1 cellular context compared by ENCODE assay signal in genomic region chr14:35319509-35319908, GRCh38.
TF ChIP-seq lines count a peak whose summit lies in the region.

No MANE protein-coding gene starts in this region.

TF ChIP-seq in HepG2, 621 proteins besides CTCF, POLR2A, EP300 and RAD21:
- TF ChIP-seq ZNF331 (CRISPR knock-in tag; IDR thresholded peaks at IDR 0.05): no peak
- no peak for TF ChIP-seq IKZF4 (CRISPR knock-in tag; IDR thresholded peaks at IDR 0.05; ENCODE audit: borderline replicate concordance, low read depth, not compliant biosample characterization)
- TF ChIP-seq PAF1 (CRISPR knock-in tag; IDR thresholded peaks at IDR 0.05): peak; percentile 62; the same call in 1 of the 2 replicates
- TF ChIP-seq, protein P1, sequence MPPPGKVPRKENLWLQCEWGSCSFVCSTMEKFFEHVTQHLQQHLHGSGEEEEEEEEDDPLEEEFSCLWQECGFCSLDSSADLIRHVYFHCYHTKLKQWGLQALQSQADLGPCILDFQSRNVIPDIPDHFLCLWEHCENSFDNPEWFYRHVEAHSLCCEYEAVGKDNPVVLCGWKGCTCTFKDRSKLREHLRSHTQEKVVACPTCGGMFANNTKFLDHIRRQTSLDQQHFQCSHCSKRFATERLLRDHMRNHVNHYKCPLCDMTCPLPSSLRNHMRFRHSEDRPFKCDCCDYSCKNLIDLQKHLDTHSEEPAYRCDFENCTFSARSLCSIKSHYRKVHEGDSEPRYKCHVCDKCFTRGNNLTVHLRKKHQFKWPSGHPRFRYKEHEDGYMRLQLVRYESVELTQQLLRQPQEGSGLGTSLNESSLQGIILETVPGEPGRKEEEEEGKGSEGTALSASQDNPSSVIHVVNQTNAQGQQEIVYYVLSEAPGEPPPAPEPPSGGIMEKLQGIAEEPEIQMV (CRISPR knock-in tag; IDR thresholded peaks at IDR 0.05; ENCODE audit: low read depth): no peak
- TF ChIP-seq MAX (IDR thresholded peaks at IDR 0.05): no peak
- TF ChIP-seq ZNF629 (CRISPR knock-in tag; conservative IDR thresholded peaks at IDR 0.05): no peak
- TF ChIP-seq, protein P2, sequence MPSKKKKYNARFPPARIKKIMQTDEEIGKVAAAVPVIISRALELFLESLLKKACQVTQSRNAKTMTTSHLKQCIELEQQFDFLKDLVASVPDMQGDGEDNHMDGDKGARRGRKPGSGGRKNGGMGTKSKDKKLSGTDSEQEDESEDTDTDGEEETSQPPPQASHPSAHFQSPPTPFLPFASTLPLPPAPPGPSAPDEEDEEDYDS (CRISPR knock-in tag; IDR thresholded peaks at IDR 0.05): 0 out of 2 replicates have a peak, but pooled peaks have one; percentile 39
- TF ChIP-seq KLF16 (CRISPR knock-in tag; IDR thresholded peaks at IDR 0.05): 0 out of 4 replicates have a peak, but pooled peaks of 1 of the 2 experiments have one; percentile 18
- TF ChIP-seq RBM22 (optimal IDR thresholded peaks at IDR 0.05; ENCODE audit: low read length): peak; percentile 77
- no peak for TF ChIP-seq ZNF562 (CRISPR knock-in tag; IDR thresholded peaks at IDR 0.05; ENCODE audit: borderline replicate concordance)
- TF ChIP-seq, protein P3, sequence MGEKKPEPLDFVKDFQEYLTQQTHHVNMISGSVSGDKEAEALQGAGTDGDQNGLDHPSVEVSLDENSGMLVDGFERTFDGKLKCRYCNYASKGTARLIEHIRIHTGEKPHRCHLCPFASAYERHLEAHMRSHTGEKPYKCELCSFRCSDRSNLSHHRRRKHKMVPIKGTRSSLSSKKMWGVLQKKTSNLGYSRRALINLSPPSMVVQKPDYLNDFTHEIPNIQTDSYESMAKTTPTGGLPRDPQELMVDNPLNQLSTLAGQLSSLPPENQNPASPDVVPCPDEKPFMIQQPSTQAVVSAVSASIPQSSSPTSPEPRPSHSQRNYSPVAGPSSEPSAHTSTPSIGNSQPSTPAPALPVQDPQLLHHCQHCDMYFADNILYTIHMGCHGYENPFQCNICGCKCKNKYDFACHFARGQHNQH (CRISPR knock-in tag; IDR thresholded peaks at IDR 0.05): no peak
- peak; percentile 47 for TF ChIP-seq POLR2AphosphoS5 (IDR thresholded peaks at IDR 0.05; ENCODE audit: low read depth, low read length)
- no peak for TF ChIP-seq MEIS1 (CRISPR knock-in tag; IDR thresholded peaks at IDR 0.05; ENCODE audit: borderline replicate concordance)
- TF ChIP-seq TAF15 (IDR thresholded peaks at IDR 0.05; ENCODE audit: low read depth, low read length, poor library complexity, severe bottlenecking): no peak
- no peak for TF ChIP-seq SP4 (CRISPR knock-in tag; IDR thresholded peaks at IDR 0.05)
- TF ChIP-seq ZNF354B (CRISPR knock-in tag; IDR thresholded peaks at IDR 0.05): 0 out of 2 replicates have a peak, but pooled peaks have one; percentile 63
- 0 out of 2 replicates have a peak, but pooled peaks have one; percentile 10 for TF ChIP-seq ATF1 (CRISPR knock-in tag; IDR thresholded peaks at IDR 0.05)
- no peak for TF ChIP-seq ZNF841 (CRISPR knock-in tag; IDR thresholded peaks at IDR 0.05; ENCODE audit: borderline replicate concordance)
- TF ChIP-seq CSRNP1 (CRISPR knock-in tag; IDR thresholded peaks at IDR 0.05): no peak
